12 cellular contexts compared by ENCODE assay signal in the genomic region with DNA sequence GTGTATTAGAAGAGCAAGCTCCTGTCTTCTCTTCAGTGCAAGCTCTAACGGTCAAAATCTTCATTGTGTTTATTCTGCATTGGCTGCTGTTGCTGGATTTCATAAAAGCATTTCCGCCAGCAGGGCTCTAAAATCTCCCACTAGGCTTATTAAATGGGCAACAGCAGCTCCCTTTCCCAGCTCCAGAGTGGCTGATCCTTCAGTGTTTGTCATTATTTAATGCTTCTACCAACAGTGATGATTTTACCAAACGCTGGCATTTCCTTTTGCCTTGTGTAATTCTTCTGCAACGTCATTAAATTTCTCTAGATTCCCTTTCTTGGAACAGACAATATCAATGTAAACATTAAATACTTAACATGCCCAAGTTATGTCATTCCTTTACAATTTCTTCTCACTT. TPM values are rescaled to one million over a fixed set of nuclear protein-coding genes. Genes with fewer than 3 reads are reported as not detected.
DNase-seq lines count a peak whose midpoint lies in the region; ATAC-seq and TF ChIP-seq lines count a peak whose summit lies in the region.
"Had no signal": no experiment of that assay in that cellular context is flagged by ENCODE, and none has a peak within 500 bp of the region (broad histone marks: within the 10 kb centered on the region; RNA-seq: fewer than 3 reads in every experiment).

No MANE protein-coding gene starts in this region.

- H3K27ac ChIP-seq in HUES6 (ENCODE audit: low read depth, low read length) (peak overlapping the region; percentile 81), body of pancreas (peak overlapping the region in 2 of 4 donors; percentile 13 to 14), mesenchymal stem cell (ENCODE audit: low read length, poor library complexity, severe bottlenecking) (no peak overlapping the region), endodermal cell (ENCODE audit: low read depth, low read length) (no peak overlapping the region), tibial artery (no peak overlapping the region)

- peak overlapping the region; percentile 9 for H3K4me3 ChIP-seq in HUES6 (ENCODE audit: low read depth, low read length)
- no peak overlapping the region for H3K4me3 ChIP-seq in body of pancreas
- no peak overlapping the region for H3K4me3 ChIP-seq in mesenchymal stem cell (ENCODE audit: insufficient read depth in 1 of 2, low read depth in 1 of 2, low read length in 2 of 2)
- no peak overlapping the region for H3K4me3 ChIP-seq in endodermal cell (ENCODE audit: low read length)
- no peak overlapping the region for H3K4me3 ChIP-seq in tibial artery

- no peak overlapping the region for H3K4ac ChIP-seq in mesenchymal stem cell (ENCODE audit: low read depth in 1 of 2, low read length in 2 of 2)

- WGBS in body of pancreas, 2 donors, result 16 to 24% methylated on average over 4 of the region's 4 CpGs
- WGBS in mesenchymal stem cell, result 28% methylated on average over 3 of the region's 4 CpGs
- 48 to 67% methylated on average over 4 of the region's 4 CpGs for WGBS in endodermal cell (ENCODE audit: insufficient coverage in 1 of 2, insufficient read length in 1 of 2), 2 experiments

- peak; percentile 86 for DNase-seq in AG09319 (ENCODE audit: extremely low read depth, low read depth)
- DNase-seq in body of pancreas, result peak; percentile 16 to 45 (median 29)
- peak; percentile 88 for DNase-seq in mesenchymal stem cell
- no peak for DNase-seq in NCI-H2029 treated with DMSO at 0.1 percent for 48 hours (lab: John Stamatoyannopoulos, UW)
- DNase-seq in endodermal cell, result no peak
- no peak for DNase-seq in tibial artery
- DNase-seq: activated T-cell treated with anti-CD3 and anti-CD28 coated beads, Interleukin-2, amount 50 U/mL, for 48 hours; islet precursor cell; NCI-H510A had no signal

- no peak overlapping the region for H3K4me2 ChIP-seq in mesenchymal stem cell (ENCODE audit: low read length, poor library complexity, severe bottlenecking)

- H2BK12ac ChIP-seq in mesenchymal stem cell (ENCODE audit: low read length in 2 of 2), result no peak overlapping the region

- intact Hi-C loops in body of pancreas (cut with DNase I), result no loop called here
- intact Hi-C loops in tibial artery (cut with DNase I; ENCODE audit: low total_unique reads), result no loop called here

- no peak overlapping the region for H3K23ac ChIP-seq in mesenchymal stem cell (ENCODE audit: low read length in 2 of 2)

- H2AFZ ChIP-seq in mesenchymal stem cell (ENCODE audit: low read depth, low read length), result no peak overlapping the region

- no peaks in the 10 kb centered on the region for H3K9me3 Mint-ChIP-seq in endodermal cell

- peaks cover 52% of the 10 kb centered on the region for H3K4me1 ChIP-seq in HUES6 (ENCODE audit: control insufficient read depth, insufficient read depth, low read length)
- peaks cover 11% of the 10 kb centered on the region for H3K4me1 ChIP-seq in body of pancreas
- no peaks in the 10 kb centered on the region for H3K4me1 ChIP-seq in mesenchymal stem cell (ENCODE audit: control insufficient read depth, insufficient read depth, low read depth, low read length)
- peaks cover 10% of the 10 kb centered on the region for H3K4me1 ChIP-seq in endodermal cell (ENCODE audit: control insufficient read depth, insufficient read depth, low read length)
- H3K4me1 ChIP-seq in tibial artery, result peaks cover 0 to 7% (median 3%) of the 10 kb centered on the region in 4 donors

- no peak overlapping the region for H3K14ac ChIP-seq in mesenchymal stem cell (ENCODE audit: low read length in 2 of 2)

- no peaks in the 10 kb centered on the region for H3K27me3 Mint-ChIP-seq in endodermal cell (ENCODE audit: insufficient read depth)
- H3K27me3 Mint-ChIP-seq: progenitor cell of endocrine pancreas had no signal

- no peak overlapping the region for H2BK120ac ChIP-seq in mesenchymal stem cell (ENCODE audit: low read depth, low read length)

- H2BK15ac ChIP-seq in mesenchymal stem cell (ENCODE audit: low read depth, poor library complexity, severe bottlenecking), result no peak overlapping the region

- no peaks in the 10 kb centered on the region for H3K79me1 ChIP-seq in mesenchymal stem cell (replicated peaks; ENCODE audit: low read length, poor library complexity, severe bottlenecking)

- no peak overlapping the region for H3K27ac Mint-ChIP-seq in endodermal cell
- H3K27ac Mint-ChIP-seq: progenitor cell of endocrine pancreas had no signal

- H3K4me1 Mint-ChIP-seq in endodermal cell, result peaks cover 40% of the 10 kb centered on the region

- H3K9ac ChIP-seq in HUES6 (ENCODE audit: low read length) (no peak overlapping the region), mesenchymal stem cell (ENCODE audit: low read length) (no peak overlapping the region), endodermal cell (ENCODE audit: extremely low read depth, low read length, poor library complexity, severe bottlenecking) (no peak overlapping the region)

- no peak overlapping the region for H4K8ac ChIP-seq in mesenchymal stem cell (ENCODE audit: low read length)

- no peak overlapping the region for H3K4me3 Mint-ChIP-seq in endodermal cell

- TF ChIP-seq CTCF in AG09319 (IDR thresholded peaks at IDR 0.05; ENCODE audit: low read depth, low read length), result peak; percentile 8
- TF ChIP-seq CTCF in body of pancreas (IDR thresholded peaks at IDR 0.05), result peak in 3 of 7 experiments; percentile 15 to 29 (median 19)
- TF ChIP-seq CTCF in endodermal cell (conservative IDR thresholded peaks at IDR 0.05), result no peak
- TF ChIP-seq CTCF in tibial artery (IDR thresholded peaks at IDR 0.05), result no peak

- TF ChIP-seq POLR2A in body of pancreas (IDR thresholded peaks at IDR 0.05), result no peak

- no peak overlapping the region for H4K91ac ChIP-seq in mesenchymal stem cell (ENCODE audit: low read length)

- peaks cover 2% of the 10 kb centered on the region for H3K36me3 Mint-ChIP-seq in endodermal cell (ENCODE audit: low read depth)

- no peaks in the 10 kb centered on the region for H3K27me3 ChIP-seq in HUES6 (ENCODE audit: control insufficient read depth, insufficient read depth, low read length)
- H3K27me3 ChIP-seq in body of pancreas, result no peaks in the 10 kb centered on the region
- H3K27me3 ChIP-seq in mesenchymal stem cell (ENCODE audit: control insufficient read depth in 1 of 2, insufficient read depth in 1 of 2, low read length in 2 of 2), result no peaks in the 10 kb centered on the region
- no peaks in the 10 kb centered on the region for H3K27me3 ChIP-seq in endodermal cell (ENCODE audit: control insufficient read depth, insufficient read depth, low read length, poor library complexity, severe bottlenecking)
- no peaks in the 10 kb centered on the region for H3K27me3 ChIP-seq in tibial artery

- no peak overlapping the region for H2BK5ac ChIP-seq in mesenchymal stem cell (ENCODE audit: low read depth, low read length, poor library complexity, severe bottlenecking)

- peak; percentile 72 for ATAC-seq in body of pancreas
- no peak for ATAC-seq in GM18517 (IDR thresholded peaks at IDR 0.05; ENCODE audit: unreplicated experiment)

- H3K36me3 ChIP-seq in HUES6 (ENCODE audit: control insufficient read depth, insufficient read depth, low read length) (peaks cover 10% of the 10 kb centered on the region), body of pancreas (replicated peaks in 1 of 2; ENCODE audit: insufficient read depth in 1 of 2, low read depth in 2 of 2) (no peaks in the 10 kb centered on the region), mesenchymal stem cell (ENCODE audit: control insufficient read depth in 1 of 2, insufficient read depth in 2 of 2, low read depth in 1 of 2, low read length in 2 of 2) (no peaks in the 10 kb centered on the region), endodermal cell (ENCODE audit: control insufficient read depth, insufficient read depth, low read length) (no peaks in the 10 kb centered on the region), tibial artery (no peaks in the 10 kb centered on the region)

- H3K18ac ChIP-seq in mesenchymal stem cell (ENCODE audit: low read depth in 1 of 2, low read length in 2 of 2), result no peak overlapping the region

- H2AK5ac ChIP-seq in mesenchymal stem cell (ENCODE audit: low read length, severe bottlenecking), result no peak overlapping the region

- H3K9me3 ChIP-seq in HUES6 (ENCODE audit: control insufficient read depth, insufficient read depth, low read depth, low read length) (no peaks in the 10 kb centered on the region), body of pancreas (no peaks in the 10 kb centered on the region), mesenchymal stem cell (ENCODE audit: control insufficient read depth, low read length) (no peaks in the 10 kb centered on the region), endodermal cell (ENCODE audit: control insufficient read depth, low read length) (no peaks in the 10 kb centered on the region), tibial artery (no peaks in the 10 kb centered on the region)

RNA-seq across cellular contexts. Expression of a gene that starts 20.1 kb away (rescaled TPM):
- total RNA-seq in body of pancreas (1 to 10 TPM; 3.3 to 3.4 TPM), endodermal cell (1 to 10 TPM; 4.6 to 5.4 TPM)
- 27.4 TPM for polyA plus RNA-seq in mesenchymal stem cell (2013, experiment 1 of 2)
- 27.6 TPM for polyA plus RNA-seq in mesenchymal stem cell (2013, experiment 2 of 2)
- 14.1 TPM for polyA plus RNA-seq in endodermal cell (2013, experiment 1 of 2)
- 10.6 TPM for polyA plus RNA-seq in endodermal cell (2013, experiment 2 of 2)

Comparison
In these comparisons a context has a peak if more than half of its experiments do, and no peak if none do; other contexts are left out.
1. DNase-seq: peak in AG09319 (single experiment), body of pancreas (4 of 4) and mesenchymal stem cell (single experiment); none in NCI-H2029 treated with DMSO at 0.1 percent for 48 hours (single experiment), endodermal cell (single experiment) and tibial artery (0 of 2).